In genomic region chr22:37892566-37893338, GRCh38 we compare ENCODE assay signal across 11 cellular contexts. TPM values are rescaled to one million over a fixed set of nuclear protein-coding genes. Genes with fewer than 3 reads are reported as not detected.
DNase-seq lines count a peak whose midpoint lies in the region; ATAC-seq and TF ChIP-seq lines count a peak whose summit lies in the region.
"Had no signal": no experiment of that assay in that cellular context is flagged by ENCODE, and none has a peak within 500 bp of the region (broad histone marks: within the 10 kb centered on the region; RNA-seq: fewer than 3 reads in every experiment).

No MANE protein-coding gene starts in this region.

- no TSS peak for BruUV-seq in Caco-2 (replicated peaks; lab: Mats Ljungman, UMichigan)

- 35% methylated on average over 7 of the region's 7 CpGs for WGBS in right cardiac atrium

- H3K4me1 ChIP-seq in Caco-2, result peaks cover 62% of the 10 kb centered on the region
- H3K4me1 ChIP-seq in right cardiac atrium (ENCODE audit: control insufficient read depth, insufficient read depth, low read length), result peaks cover 21% of the 10 kb centered on the region

- no peaks in the 10 kb centered on the region for H3K9me3 Mint-ChIP-seq in Caco-2 (ENCODE audit: unreplicated experiment)
- H3K9me3 Mint-ChIP-seq: CD8-positive, alpha-beta memory T cell had no signal

- H3K27me3 Mint-ChIP-seq in Caco-2 (ENCODE audit: insufficient read depth, unreplicated experiment), result no peaks in the 10 kb centered on the region
- H3K27me3 Mint-ChIP-seq: CD8-positive, alpha-beta memory T cell had no signal

- no peaks in the 10 kb centered on the region for H3K9me3 ChIP-seq in Caco-2
- no peaks in the 10 kb centered on the region for H3K9me3 ChIP-seq in right cardiac atrium (ENCODE audit: control insufficient read depth, low read length)

- no peak for DNase-seq in Caco-2
- DNase-seq in right cardiac atrium, result peak; percentile 60 to 87 (median 83)
- peak; percentile 82 to 99 (median 93) for DNase-seq in posterior cingulate gyrus
- no peak for DNase-seq in COR-L47 (lab: John Stamatoyannopoulos, UW)
- no peak for DNase-seq in stimulated activated CD4-positive, alpha-beta T cell treated with anti-CD3 and anti-CD28 coated beads, Interleukin-2, amount 100 ng/mL, for 24 hours
- DNase-seq: foreskin fibroblast had no signal

- no peaks in the 10 kb centered on the region for H3K27me3 ChIP-seq in Caco-2 (replicated peaks; ENCODE audit: control insufficient read depth, insufficient read depth, low read length)
- H3K27me3 ChIP-seq in right cardiac atrium (ENCODE audit: control insufficient read depth, insufficient read depth), result no peaks in the 10 kb centered on the region

- ATAC-seq in right cardiac atrium (peak; percentile 72 to 85), GM19328 (IDR thresholded peaks at IDR 0.05; ENCODE audit: unreplicated experiment) (no peak), HG02798 (IDR thresholded peaks at IDR 0.05; ENCODE audit: poor library complexity, unreplicated experiment) (no peak)

- intact Hi-C loops in Caco-2 (cut with micrococcal nuclease; ENCODE audit: unreplicated experiment) (no loop called here), right cardiac atrium (cut with DNase I) (no loop called here), posterior cingulate gyrus (cut with DNase I) (no loop called here)

- CTCF ChIA-PET in Caco-2 (lab: Charles Lee), result no interaction called here

- POLR2A ChIA-PET in Caco-2 (lab: Charles Lee), result interaction anchor here (0.6 to 1.0 kb wide), 2 partner anchors 13 to 20 kb away, joined by 4 to 6 read pairs; partner anchors contain the start of gene MICALL1

- peak overlapping the region; percentile 99 for H3K27ac ChIP-seq in angular gyrus (ENCODE audit: low read depth, low read length)
- no peak overlapping the region for H3K27ac ChIP-seq in right cardiac atrium (ENCODE audit: low read length)
- H3K27ac ChIP-seq: VCaP had no signal

- TF ChIP-seq CTCF in Caco-2 (IDR thresholded peaks at IDR 0.05; ENCODE audit: insufficient read depth in 1 of 2, low read depth in 1 of 2, low read length in 1 of 2, severe bottlenecking in 1 of 2, unreplicated experiment in 1 of 2), result no peak

- H3K4me3 ChIP-seq in Caco-2 (ENCODE audit: low read depth, low read length) (no peak overlapping the region), right cardiac atrium (ENCODE audit: low read length) (no peak overlapping the region)

- peaks cover 45% of the 10 kb centered on the region for H3K4me1 Mint-ChIP-seq in Caco-2 (ENCODE audit: low read depth, unreplicated experiment)

- peaks cover 65% of the 10 kb centered on the region for H3K36me3 Mint-ChIP-seq in Caco-2 (ENCODE audit: insufficient read depth, unreplicated experiment)

- H3K36me3 ChIP-seq in Caco-2 (ENCODE audit: control insufficient read depth, insufficient read depth, low read length), result no peaks in the 10 kb centered on the region

- H3K4me3 Mint-ChIP-seq in Caco-2 (ENCODE audit: unreplicated experiment), result no peak overlapping the region

- peak overlapping the region; percentile 74 for H3K27ac Mint-ChIP-seq in Caco-2 (ENCODE audit: unreplicated experiment)

RNA-seq across cellular contexts. Expression of gene MICALL1, which starts 13.3 kb away (rescaled TPM):
- 43.5 and 46.7 TPM in 2 replicates for total RNA-seq in Caco-2 (2022)
- 10 to 100 TPM; 11.5 to 17.0 (median 14.2) TPM for total RNA-seq in right cardiac atrium
- 9.8 TPM for polyA plus RNA-seq in right cardiac atrium

RNA-seq across cellular contexts. Expression of gene EIF3L, which starts 43.5 kb away (rescaled TPM):
- total RNA-seq in Caco-2 (2022) (524 and 554 TPM in 2 replicates), right cardiac atrium (100 to 1,000 TPM; 291 to 354 (median 334) TPM)
- polyA plus RNA-seq in right cardiac atrium, result 144 TPM

RNA-seq across cellular contexts. Expression of gene ANKRD54, which starts 48.6 kb away (rescaled TPM):
- total RNA-seq in Caco-2 (2022) (19.3 and 19.4 TPM in 2 replicates), right cardiac atrium (10 to 100 TPM; 10.9 to 16.5 (median 14.5) TPM)
- polyA plus RNA-seq in right cardiac atrium, result 12.1 TPM

Comparison
In these comparisons a context has a peak if more than half of its experiments do, and no peak if none do; other contexts are left out.
1. DNase-seq: peak in right cardiac atrium (3 of 3) and posterior cingulate gyrus (10 of 10); none in Caco-2 (0 of 2), COR-L47 (single experiment) and stimulated activated CD4-positive, alpha-beta T cell treated with anti-CD3 and anti-CD28 coated beads, Interleukin-2, amount 100 ng/mL, for 24 hours (0 of 2).
2. ATAC-seq: peak in right cardiac atrium (2 of 2); none in GM19328 (single experiment) and HG02798 (single experiment).